In the genomic region with DNA sequence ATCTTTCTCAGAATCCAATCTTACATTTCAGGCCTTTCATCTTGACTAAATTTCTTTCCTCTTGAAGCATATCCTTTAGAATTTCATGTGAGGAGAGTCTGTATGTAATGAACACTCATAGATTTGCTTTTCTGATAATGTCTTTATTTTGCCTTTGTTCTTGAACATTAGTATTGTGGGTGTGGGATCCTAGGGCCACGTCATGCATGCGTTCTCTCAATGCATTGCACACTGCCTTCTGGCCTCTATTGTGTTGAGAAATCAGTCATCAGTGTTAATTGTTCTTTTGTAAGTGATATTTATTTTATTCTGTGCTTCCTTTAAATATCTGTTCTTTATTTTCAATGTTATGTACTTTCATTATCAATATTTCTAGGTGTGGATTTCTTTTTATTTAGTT, we compare ENCODE assay signal across 24 cellular contexts.
"Had no signal": no experiment of that assay in that cellular context is flagged by ENCODE, and none has a peak within 500 bp of the region (broad histone marks: within the 10 kb centered on the region; RNA-seq: fewer than 3 reads in every experiment).

No MANE protein-coding gene starts in this region.

- H3K4me1 ChIP-seq: left ventricle myocardium inferior, pancreas, prostate gland, stomach, testis, thyroid gland, transverse colon, upper lobe of left lung, vagina had no signal

- H3K27me3 ChIP-seq: pancreas, stomach, testis, thyroid gland, transverse colon, upper lobe of left lung, vagina had no signal

- ATAC-seq: naive thymus-derived CD8-positive, alpha-beta T cell; pancreas; right cardiac atrium; sciatic nerve; stimulated activated naive B cell treated with anti-CD40 and anti-IgM and Interleukin-4, amounts not matched to agents 10 μg/mL and 1 μg/mL and 100 μg/mL, for 72 hours; stimulated activated naive CD8-positive, alpha-beta T cell treated with anti-CD3 and anti-CD28 coated beads, Interleukin-15, Interleukin-2, amounts not matched to agents 100 U/mL and 50 U/mL, for 24 hours had no signal

- H3K27ac ChIP-seq: left ventricle myocardium inferior, pancreas, prostate gland, skin epidermis, stomach, testis, thyroid gland, transverse colon, upper lobe of left lung, vagina had no signal

- H3K4me3 ChIP-seq: left ventricle myocardium inferior, lung, pancreas, prostate gland, skin epidermis, stomach, testis, thyroid gland, transverse colon, upper lobe of left lung, vagina had no signal

- H3K36me3 ChIP-seq: left ventricle myocardium inferior, pancreas, prostate gland, stomach, thyroid gland, transverse colon, upper lobe of left lung, vagina had no signal

- FAIRE-seq: pancreas had no signal

- DNase-seq: islet precursor cell; left ventricle myocardium inferior; naive thymus-derived CD8-positive, alpha-beta T cell; nucleus accumbens; pancreas; posterior cingulate gyrus; retina; right cardiac atrium; stimulated activated CD4-positive, alpha-beta T cell treated with anti-CD3 and anti-CD28 coated beads, Interleukin-12 subunit alpha, Interleukin-12 subunit beta, amount 100 ng/mL, for 4 hours; stimulated activated CD4-positive, alpha-beta T cell treated with anti-CD3 and anti-CD28 coated beads, Interleukin-15, amount 100 ng/mL, for 24 hours; stimulated activated CD4-positive, alpha-beta T cell treated with anti-CD3 and anti-CD28 coated beads, Interleukin-2, amount 100 ng/mL, for 24 hours; stimulated activated CD4-positive, alpha-beta T cell treated with anti-CD3 and anti-CD28 coated beads, Interleukin-4, amount 100 ng/mL, for 1 hour; stimulated activated naive B cell treated with anti-CD40 and anti-IgM and Interleukin-4, amounts not matched to agents 10 μg/mL and 1 μg/mL and 100 μg/mL, for 72 hours; stimulated activated naive CD8-positive, alpha-beta T cell treated with anti-CD3 and anti-CD28 coated beads, Interleukin-15, Interleukin-2, amounts not matched to agents 100 U/mL and 50 U/mL, for 24 hours; stomach; testis; thyroid gland; transverse colon; upper lobe of left lung had no signal
